9 cellular contexts compared by ENCODE assay signal in genomic region chr10:33336606-33337334, GRCh38. TPM values are rescaled to one million over a fixed set of nuclear protein-coding genes. Genes with fewer than 3 reads are reported as not detected.
DNase-seq lines count a peak whose midpoint lies in the region; ATAC-seq, FAIRE-seq and TF ChIP-seq lines count a peak whose summit lies in the region.
"Had no signal": no experiment of that assay in that cellular context is flagged by ENCODE, and none has a peak within 500 bp of the region (broad histone marks: within the 10 kb centered on the region; RNA-seq: fewer than 3 reads in every experiment).

No MANE protein-coding gene starts in this region.

- DNase-seq in GM12892 (ENCODE audit: insufficient read length) = peak; percentile 13
- DNase-seq in NT2/D1 (ENCODE audit: low read depth, low spot score) = no peak
- DNase-seq in ecto neural progenitor cell (ENCODE audit: low spot score) = peak; percentile 66
- peak; percentile 56 for DNase-seq in lower lobe of right lung
- peak; percentile 42 to 77 for DNase-seq in tibial artery
- no peak for DNase-seq in NCI-H187 treated with DMSO at 0.1 percent for 48 hours (lab: John Stamatoyannopoulos, UW)
- no peak for DNase-seq in NCI-H446 treated with DMSO at 0.1 percent for 48 hours (lab: John Stamatoyannopoulos, UW)

- TF ChIP-seq CTCF in lower lobe of right lung (IDR thresholded peaks at IDR 0.05) (no peak), tibial artery (IDR thresholded peaks at IDR 0.05) (no peak)

- FAIRE-seq in GM12892 (lab: Jason Lieb, UNC) = no peak

- ATAC-seq in lower lobe of right lung = peak; percentile 1 to 4
- ATAC-seq in GM21390 (IDR thresholded peaks at IDR 0.05; ENCODE audit: unreplicated experiment) = no peak

- no peaks in the 10 kb centered on the region for H3K36me3 ChIP-seq in NT2/D1 (ENCODE audit: insufficient read depth, insufficient read length, low read length)
- H3K36me3 ChIP-seq in lower lobe of right lung = no peaks in the 10 kb centered on the region
- H3K36me3 ChIP-seq in tibial artery = no peaks in the 10 kb centered on the region

- no peaks in the 10 kb centered on the region for H3K4me1 ChIP-seq in NT2/D1 (ENCODE audit: insufficient read depth, insufficient read length)
- H3K4me1 ChIP-seq in lower lobe of right lung = peaks cover 20% of the 10 kb centered on the region
- peaks cover 0 to 32% (median 17%) of the 10 kb centered on the region in 4 donors for H3K4me1 ChIP-seq in tibial artery

- H3K27ac ChIP-seq in lower lobe of right lung (peak overlapping the region; percentile 93), tibial artery (peak overlapping the region; percentile 90 to 93)
- H3K27ac ChIP-seq: SK-N-MC had no signal

- intact Hi-C loops in lower lobe of right lung (cut with DNase I) = no loop called here
- intact Hi-C loops in tibial artery (cut with DNase I; ENCODE audit: low total_unique reads) = loop anchor here (5.0 to 10.0 kb wide), 3 partner anchors 49 to 948 kb away; no protein-coding TSS in a partner anchor

- H3K4me3 ChIP-seq in NT2/D1 (ENCODE audit: insufficient read length, low read depth) = peak overlapping the region; percentile 51
- H3K4me3 ChIP-seq in lower lobe of right lung = peak overlapping the region; percentile 79
- peak overlapping the region; percentile 67 to 93 for H3K4me3 ChIP-seq in tibial artery

- H3K9ac ChIP-seq in NT2/D1 (ENCODE audit: insufficient read length, low read depth) = peak overlapping the region; percentile 63

- H3K9me3 ChIP-seq in NT2/D1 (ENCODE audit: insufficient read depth, low read length) (no peaks in the 10 kb centered on the region), lower lobe of right lung (no peaks in the 10 kb centered on the region), tibial artery (no peaks in the 10 kb centered on the region)

- peaks cover 62% of the 10 kb centered on the region for H3K27me3 ChIP-seq in NT2/D1 (ENCODE audit: insufficient read depth, insufficient read length)
- no peaks in the 10 kb centered on the region for H3K27me3 ChIP-seq in lower lobe of right lung (ENCODE audit: low read depth)
- H3K27me3 ChIP-seq in tibial artery = no peaks in the 10 kb centered on the region

- TF ChIP-seq POLR2A in GM12892 (IDR thresholded peaks at IDR 0.05; ENCODE audit: low read depth, low read length) = no peak

RNA-seq across cellular contexts. Expression of gene NRP1, which starts 2.3 kb away (rescaled TPM):
- polyA plus RNA-seq in GM12892 (2012; ENCODE audit: missing spikeins) = not detected
- 127 TPM for total RNA-seq in lower lobe of right lung

Comparison
In these comparisons a context has a peak if more than half of its experiments do, and no peak if none do; other contexts are left out.
1. DNase-seq: peak in GM12892 (single experiment), ecto neural progenitor cell (single experiment), lower lobe of right lung (single experiment) and tibial artery (2 of 2); none in NT2/D1 (single experiment), NCI-H187 treated with DMSO at 0.1 percent for 48 hours (single experiment) and NCI-H446 treated with DMSO at 0.1 percent for 48 hours (single experiment).
2. Peak in every context shown above with its lines, with median percentiles within 50 percentile points of each other: H3K4me3 ChIP-seq.